21 cellular contexts compared by ENCODE assay signal in genomic region chr9:72931897-72932296, GRCh38. TPM values are rescaled to one million over a fixed set of nuclear protein-coding genes. Genes with fewer than 3 reads are reported as not detected.
"Had no signal": no experiment of that assay in that cellular context is flagged by ENCODE, and none has a peak within 500 bp of the region (broad histone marks: within the 10 kb centered on the region; RNA-seq: fewer than 3 reads in every experiment).

No MANE protein-coding gene starts in this region.

- H3K36me3 Mint-ChIP-seq: immature natural killer cell; naive B cell; natural killer cell treated with Interleukin-12 subunit alpha and Interleukin-12 subunit beta and Interleukin-15 and Interleukin-18, amount 100 ng/mL, for 72 hours had no signal

- H3K9me3 ChIP-seq: neutrophil, pancreas, stomach, tibial artery, vagina had no signal

- H3K27ac Mint-ChIP-seq: immature natural killer cell; natural killer cell treated with Interleukin-12 subunit alpha and Interleukin-12 subunit beta and Interleukin-15 and Interleukin-18, amount 100 ng/mL, for 72 hours had no signal

- ATAC-seq: natural killer cell treated with Interleukin-12 subunit alpha and Interleukin-12 subunit beta and Interleukin-15 and Interleukin-18, amount 100 ng/mL, for 72 hours; right cardiac atrium had no signal

- H3K36me3 ChIP-seq: neutrophil, tibial artery had no signal

- DNase-seq: caudate nucleus; cerebellar nuclear complex; cortex of kidney; hypothalamus; immature natural killer cell; islet precursor cell; naive B cell; pancreas; right cardiac atrium; small intestine; stimulated activated CD4-positive, alpha-beta T cell treated with anti-CD3 and anti-CD28 coated beads, Interleukin-12 subunit alpha, Interleukin-12 subunit beta, amount 100 ng/mL, for 4 hours; stimulated activated CD4-positive, alpha-beta T cell treated with anti-CD3 and anti-CD28 coated beads, Interleukin-1b, Interleukin-23, amount 100 ng/mL, for 48 hours; stimulated activated CD4-positive, alpha-beta T cell treated with anti-CD3 and anti-CD28 coated beads, Interleukin-4, amount 100 ng/mL, for 1 hour; stimulated activated CD8-positive, alpha-beta memory T cell treated with anti-CD3 and anti-CD28 coated beads, Interleukin-4, amount 100 ng/mL, for 48 hours; stimulated activated naive CD4-positive, alpha-beta T cell treated with Interleukin-2 at 50 U/mL for 16 hours; stomach; tibial artery had no signal

- H3K27ac ChIP-seq: neutrophil, stomach, tibial artery, vagina had no signal

- H3K4me1 Mint-ChIP-seq: immature natural killer cell, naive B cell had no signal

- H3K9me3 Mint-ChIP-seq: immature natural killer cell; naive B cell; natural killer cell treated with Interleukin-12 subunit alpha and Interleukin-12 subunit beta and Interleukin-15 and Interleukin-18, amount 100 ng/mL, for 72 hours; neural crest cell had no signal

- H3K4me3 ChIP-seq: pancreas, stomach, tibial artery, vagina had no signal

- H3K4me3 Mint-ChIP-seq: immature natural killer cell; naive B cell; natural killer cell treated with Interleukin-12 subunit alpha and Interleukin-12 subunit beta and Interleukin-15 and Interleukin-18, amount 100 ng/mL, for 72 hours; neural crest cell had no signal

- H3K27me3 ChIP-seq: neutrophil, pancreas, stomach, tibial artery, vagina had no signal

- H3K27me3 Mint-ChIP-seq: naive B cell had no signal

RNA-seq across cellular contexts. Expression of gene ALDH1A1, which starts 21.0 kb away (rescaled TPM):
- total RNA-seq: natural killer cell treated with Interleukin-12 subunit alpha and Interleukin-12 subunit beta and Interleukin-15 and Interleukin-18, amount 100 ng/mL, for 72 hours had no signal
